In the genomic region with DNA sequence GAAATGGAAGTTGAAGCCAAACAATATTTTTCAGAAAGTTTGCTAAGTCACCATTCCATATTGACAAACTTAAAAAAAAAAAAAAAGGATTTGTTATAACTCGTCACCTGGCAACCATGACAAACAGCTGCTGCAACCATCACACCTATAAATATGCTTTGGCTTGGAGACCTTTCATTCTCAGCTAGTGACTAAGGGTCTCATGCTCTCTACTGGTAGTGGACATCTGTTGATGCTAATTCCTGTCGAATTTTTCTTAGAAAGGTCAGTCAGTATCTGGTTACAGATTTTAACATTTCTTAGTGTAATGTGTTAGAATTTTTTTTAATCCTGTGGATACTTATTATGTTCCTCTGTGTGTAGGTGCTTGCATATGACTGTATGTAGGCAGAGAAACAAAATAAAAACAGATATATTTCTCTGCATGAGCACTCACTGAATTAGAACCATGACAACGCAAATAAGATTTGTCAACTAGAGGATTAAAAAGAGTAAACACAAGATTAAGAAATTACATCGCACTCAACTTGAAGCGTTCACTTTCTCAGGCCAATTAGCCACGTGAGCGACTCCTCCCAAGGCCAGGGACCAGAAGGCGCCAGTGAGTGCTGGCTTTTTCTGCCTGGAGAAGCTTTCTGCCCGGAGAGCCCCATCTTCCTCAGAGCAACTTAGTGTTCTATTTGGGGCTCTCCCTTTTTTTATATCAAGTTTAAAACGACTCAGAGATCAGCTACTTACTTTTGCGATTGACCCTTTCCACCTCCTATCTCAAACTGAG, we compare ENCODE assay signal across 9 cellular contexts. TPM values are rescaled to one million over a fixed set of nuclear protein-coding genes. Genes with fewer than 3 reads are reported as not detected.
DNase-seq lines count a peak whose midpoint lies in the region; ATAC-seq and TF ChIP-seq lines count a peak whose summit lies in the region.
"Had no signal": no experiment of that assay in that cellular context is flagged by ENCODE, and none has a peak within 500 bp of the region (broad histone marks: within the 10 kb centered on the region; RNA-seq: fewer than 3 reads in every experiment).

No MANE protein-coding gene starts in this region.

- whole genome bisulfite sequencing in prostate gland = 50% methylated on average over 11 of the region's 11 CpGs

- no peaks in the 10 kb centered on the region for H3K36me3 ChIP-seq in prostate gland

- ATAC-seq in HG03469 (IDR thresholded peaks at IDR 0.05; ENCODE audit: unreplicated experiment) = no peak
- ATAC-seq in GM21619 (IDR thresholded peaks at IDR 0.05; ENCODE audit: unreplicated experiment) = no peak

- no peaks in the 10 kb centered on the region for H3K27me3 ChIP-seq in prostate gland (replicated peaks; ENCODE audit: insufficient read depth)

- H3K4me3 ChIP-seq in fibroblast of mammary gland (ENCODE audit: control insufficient read depth, low read depth, low read length) = no peak overlapping the region
- no peak overlapping the region for H3K4me3 ChIP-seq in prostate gland

- H3K9me3 ChIP-seq in prostate gland = no peaks in the 10 kb centered on the region

- intact Hi-C loops in prostate gland (cut with DNase I) = loop anchor here (5.0 to 10.0 kb wide), 3 partner anchors 60 to 700 kb away; no protein-coding TSS in a partner anchor

- peak overlapping the region; percentile 3 to 35 for H3K27ac ChIP-seq in prostate gland

- DNase-seq in DMS153 treated with DMSO at 0.1 percent for 48 hours (lab: John Stamatoyannopoulos, UW; ENCODE audit: unreplicated experiment) (peak; percentile 36), NCI-H748 treated with DMSO at 0.1 percent for 48 hours (lab: John Stamatoyannopoulos, UW) (peak; percentile 37), fibroblast of mammary gland (ENCODE audit: low read depth) (peak; percentile 81), prostate gland (ENCODE audit: low spot score) (peak; percentile 35), OCI-M2 (lab: John Stamatoyannopoulos, UW; ENCODE audit: unreplicated experiment) (no peak)
- DNase-seq in activated CD4-positive, alpha-beta T cell treated with anti-CD3 and anti-CD28 coated beads, Interleukin-2, amount 50 U/mL, for 4 hours = no peak
- DNase-seq: activated CD4-positive, alpha-beta memory T cell treated with anti-CD3 and anti-CD28 coated beads, Interleukin-2, amount 10 ng/mL, durations not matched to agents 7 days and 5 days had no signal

- TF ChIP-seq POLR2A in prostate gland (IDR thresholded peaks at IDR 0.05) = no peak

- no peak for TF ChIP-seq CTCF in fibroblast of mammary gland (conservative IDR thresholded peaks at IDR 0.05; ENCODE audit: control insufficient read depth, insufficient read depth, low read depth, low read length)
- no peak for TF ChIP-seq CTCF in prostate gland (IDR thresholded peaks at IDR 0.05)

- no peaks in the 10 kb centered on the region for H3K4me1 ChIP-seq in prostate gland (replicated peaks)

RNA-seq across cellular contexts. Expression of a gene that starts 27.0 kb away (rescaled TPM):
- 10 to 100 TPM; 25.9 to 26.7 TPM for total RNA-seq in prostate gland

Comparison
In these comparisons a context has a peak if more than half of its experiments do, and no peak if none do; other contexts are left out.
1. DNase-seq: peak in DMS153 treated with DMSO at 0.1 percent for 48 hours (single experiment), NCI-H748 treated with DMSO at 0.1 percent for 48 hours (single experiment), fibroblast of mammary gland (single experiment) and prostate gland (single experiment); none in activated CD4-positive, alpha-beta T cell treated with anti-CD3 and anti-CD28 coated beads, Interleukin-2, amount 50 U/mL, for 4 hours (0 of 2) and OCI-M2 (single experiment).